ENCODE assay signal across 26 cellular contexts in the genomic region with DNA sequence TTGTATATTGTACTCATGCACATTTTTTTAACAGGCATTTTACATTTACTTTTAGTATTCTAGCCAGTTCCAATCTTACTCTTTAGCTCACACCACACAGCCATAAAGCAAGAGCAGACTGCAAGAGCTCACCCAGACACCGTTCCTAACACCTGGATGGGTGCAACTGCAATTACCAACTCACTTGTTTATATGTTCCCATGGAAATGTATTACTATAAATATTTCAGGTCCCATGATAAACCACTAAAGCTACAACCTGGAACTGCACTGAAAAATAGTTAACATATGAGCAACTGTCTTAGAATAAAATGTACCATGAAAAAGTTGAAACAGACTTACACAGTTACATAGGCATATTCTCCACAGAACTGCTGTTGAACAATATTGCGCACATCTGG. TPM values are rescaled to one million over a fixed set of nuclear protein-coding genes. Genes with fewer than 3 reads are reported as not detected.
"Had no signal": no experiment of that assay in that cellular context is flagged by ENCODE, and none has a peak within 500 bp of the region (broad histone marks: within the 10 kb centered on the region; RNA-seq: fewer than 3 reads in every experiment).

No MANE protein-coding gene starts in this region.

- H3K27me3 ChIP-seq: ovary, right lobe of liver, transverse colon, vagina had no signal

- H3K27ac ChIP-seq: ovary, prostate gland, right lobe of liver, skin epidermis, transverse colon, vagina, VCaP had no signal

- H3K36me3 ChIP-seq: ovary had no signal

- H3K4me1 ChIP-seq: prostate gland, right lobe of liver, transverse colon, vagina had no signal

- DNase-seq: activated CD4-positive, alpha-beta T cell treated with anti-CD3 and anti-CD28 coated beads, Interleukin-2, amount 50 U/mL, for 1 hour; activated CD4-positive, CD25-positive, alpha-beta regulatory T cell treated with anti-CD3 and anti-CD28 coated beads, Interleukin-2, amount 50 U/mL, for 72 hours; activated CD8-positive, alpha-beta T cell treated with anti-CD3 and anti-CD28 coated beads, Interleukin-2, amount 10 ng/mL, durations not matched to agents 7 days and 5 days; activated gamma-delta T cell treated with Interleukin-2 at 50 U/mL for 16 hours; cerebellar nuclear complex; effector CD4-positive, alpha-beta T cell; erythroblast; foreskin melanocyte; islet precursor cell; ovary; right lobe of liver; stimulated activated naive B cell treated with anti-CD40 and anti-IgM and Interleukin-4, amounts not matched to agents 10 μg/mL and 1 μg/mL and 100 μg/mL, for 72 hours; T-cell; transverse colon had no signal

- H3K4me3 ChIP-seq: lung, ovary, prostate gland, right lobe of liver, skin epidermis, transverse colon, vagina had no signal

- FAIRE-seq: bronchial epithelial cell had no signal

- H3K27ac Mint-ChIP-seq: activated CD8-positive, alpha-beta T cell treated with anti-CD3 and anti-CD28 coated beads, Interleukin-2, amount 10 ng/mL, durations not matched to agents 7 days and 5 days; activated naive CD4-positive, alpha-beta T cell treated with anti-CD3 and anti-CD28 coated beads, Interleukin-2, amount 50 U/mL, for 72 hours; mesothelial cell of epicardium; natural killer cell treated with Interleukin-12 subunit alpha and Interleukin-12 subunit beta and Interleukin-15 and Interleukin-18, amount 100 ng/mL, for 72 hours; stimulated activated naive B cell treated with anti-CD40 and anti-IgM and Interleukin-4, amounts not matched to agents 10 μg/mL and 1 μg/mL and 100 μg/mL, for 72 hours; T-cell; T-helper 2 cell treated with Interferon-gamma antibody and Interleukin-4, amounts not matched to agents 5 μg/mL and 100 μg/mL, for 36 hours had no signal

- H3K9me3 ChIP-seq: ovary, prostate gland, right lobe of liver, transverse colon, vagina had no signal

- H3K4me3 Mint-ChIP-seq: activated CD8-positive, alpha-beta T cell treated with anti-CD3 and anti-CD28 coated beads, Interleukin-2, amount 10 ng/mL, durations not matched to agents 7 days and 5 days; mesothelial cell of epicardium; natural killer cell treated with Interleukin-12 subunit alpha and Interleukin-12 subunit beta and Interleukin-15 and Interleukin-18, amount 100 ng/mL, for 72 hours; stimulated activated naive B cell treated with anti-CD40 and anti-IgM and Interleukin-4, amounts not matched to agents 10 μg/mL and 1 μg/mL and 100 μg/mL, for 72 hours; T-cell; T-helper 2 cell treated with Interferon-gamma antibody and Interleukin-4, amounts not matched to agents 5 μg/mL and 100 μg/mL, for 36 hours had no signal

- H3K27me3 Mint-ChIP-seq: natural killer cell treated with Interleukin-12 subunit alpha and Interleukin-12 subunit beta and Interleukin-15 and Interleukin-18, amount 100 ng/mL, for 72 hours; stimulated activated naive B cell treated with anti-CD40 and anti-IgM and Interleukin-4, amounts not matched to agents 10 μg/mL and 1 μg/mL and 100 μg/mL, for 72 hours; T-cell had no signal

- H3K4me1 Mint-ChIP-seq: mesothelial cell of epicardium; stimulated activated naive B cell treated with anti-CD40 and anti-IgM and Interleukin-4, amounts not matched to agents 10 μg/mL and 1 μg/mL and 100 μg/mL, for 72 hours; T-cell had no signal

- H3K9me3 Mint-ChIP-seq: activated naive CD4-positive, alpha-beta T cell treated with anti-CD3 and anti-CD28 coated beads, Interleukin-2, amount 50 U/mL, for 72 hours; mesothelial cell of epicardium; natural killer cell treated with Interleukin-12 subunit alpha and Interleukin-12 subunit beta and Interleukin-15 and Interleukin-18, amount 100 ng/mL, for 72 hours; stimulated activated naive B cell treated with anti-CD40 and anti-IgM and Interleukin-4, amounts not matched to agents 10 μg/mL and 1 μg/mL and 100 μg/mL, for 72 hours; T-cell; T-helper 2 cell treated with Interferon-gamma antibody and Interleukin-4, amounts not matched to agents 5 μg/mL and 100 μg/mL, for 36 hours had no signal

RNA-seq across cellular contexts. Expression of gene LDLRAD2, which starts 59.9 kb away (rescaled TPM):
- total RNA-seq: activated CD8-positive, alpha-beta T cell treated with anti-CD3 and anti-CD28 coated beads, Interleukin-2, amount 10 ng/mL, durations not matched to agents 7 days and 5 days; bronchial epithelial cell; fibroblast of lung; natural killer cell treated with Interleukin-12 subunit alpha and Interleukin-12 subunit beta and Interleukin-15 and Interleukin-18, amount 100 ng/mL, for 72 hours; right lobe of liver; temporal lobe; vagina had no signal
- polyA plus RNA-seq: fibroblast of lung had no signal
